10 cellular contexts compared by ENCODE assay signal in genomic region chr11:3231851-3232744, GRCh38. TPM values are rescaled to one million over a fixed set of nuclear protein-coding genes. Genes with fewer than 3 reads are reported as not detected.
DNase-seq lines count a peak whose midpoint lies in the region; ATAC-seq and TF ChIP-seq lines count a peak whose summit lies in the region.
"Had no signal": no experiment of that assay in that cellular context is flagged by ENCODE, and none has a peak within 500 bp of the region (broad histone marks: within the 10 kb centered on the region; RNA-seq: fewer than 3 reads in every experiment).

MRGPRE (minus strand) TSS chr11:3232417; CDS start chr11:3228799, 3,618 bp downstream.

- no peak within 1 kb of the TSS for H3K4me3 ChIP-seq in fibroblast of the aortic adventitia (ENCODE audit: low read depth, low read length)

- ATAC-seq in HG02759 (IDR thresholded peaks at IDR 0.05; ENCODE audit: unreplicated experiment), result no peak
- ATAC-seq in HG02852 (IDR thresholded peaks at IDR 0.05; ENCODE audit: unreplicated experiment), result no peak
- ATAC-seq: natural killer cell had no signal

- no peak for TF ChIP-seq CTCF in fibroblast of the aortic adventitia (IDR thresholded peaks at IDR 0.05; ENCODE audit: insufficient read depth, low read length)

- peak; percentile 82 for DNase-seq in DMS53 (lab: John Stamatoyannopoulos, UW)
- DNase-seq in NCI-H2107 treated with DMSO at 0.1 percent for 48 hours (lab: John Stamatoyannopoulos, UW; ENCODE audit: unreplicated experiment), result peak; percentile 35
- DNase-seq in fibroblast of the aortic adventitia (ENCODE audit: low read depth), result peak; percentile 18
- DNase-seq in pons (ENCODE audit: low spot score), result peak; percentile 23
- DNase-seq in putamen (ENCODE audit: low spot score), result no peak
- DNase-seq in activated CD8-positive, alpha-beta memory T cell treated with anti-CD3 and anti-CD28 coated beads, Interleukin-2, amount 50 U/mL, for 48 hours, result no peak
- DNase-seq: natural killer cell, NCI-H510A treated with DMSO at 0.1 percent for 48 hours had no signal

RNA-seq across cellular contexts. Expression of gene MRGPRE, which starts in this region (rescaled TPM):
- not detected in 2 replicates for total RNA-seq in fibroblast of the aortic adventitia (ENCODE audit: low replicate concordance)
- total RNA-seq: natural killer cell had no signal

Comparison
In these comparisons a context has a peak if more than half of its experiments do, and no peak if none do; other contexts are left out.
1. Peak in DNase-seq in fibroblast of the aortic adventitia; RNA of the gene not detected or under 1 TPM.
2. DNase-seq: peak in DMS53 (single experiment), NCI-H2107 treated with DMSO at 0.1 percent for 48 hours (single experiment) and pons (single experiment); none in putamen (single experiment) and activated CD8-positive, alpha-beta memory T cell treated with anti-CD3 and anti-CD28 coated beads, Interleukin-2, amount 50 U/mL, for 48 hours (single experiment).